In genomic region chr17:7820231-7820630, GRCh38 we compare ENCODE assay signal across 1 cellular context.
TF ChIP-seq lines count a peak whose summit lies in the region.

No MANE protein-coding gene starts in this region.

TF ChIP-seq in H1, 55 proteins besides CTCF, POLR2A, EP300 and RAD21:
- TF ChIP-seq FOSL1 (IDR thresholded peaks at IDR 0.05; ENCODE audit: insufficient read depth, low read depth, low read length) (no peak), GTF2F1 (IDR thresholded peaks at IDR 0.05; ENCODE audit: borderline replicate concordance, low read depth, low read length) (no peak), SP2 (IDR thresholded peaks at IDR 0.05; ENCODE audit: low read length) (no peak), TAF7 (optimal IDR thresholded peaks at IDR 0.05; ENCODE audit: borderline replicate concordance, low read depth, low read length) (no peak), TAF1 (IDR thresholded peaks at IDR 0.05; ENCODE audit: low read depth, low read length) (no peak), PHF8 (conservative IDR thresholded peaks at IDR 0.05; ENCODE audit: low read depth, low read length) (no peak), EZH2 (IDR thresholded peaks at IDR 0.05; ENCODE audit: low read depth, low read length, severe bottlenecking) (no peak), RXRA (IDR thresholded peaks at IDR 0.05; ENCODE audit: insufficient read depth, low read depth, low read length) (no peak), GABPA (IDR thresholded peaks at IDR 0.05; ENCODE audit: borderline replicate concordance, insufficient read depth, low read length) (no peak), BACH1 (IDR thresholded peaks at IDR 0.05; ENCODE audit: low read length) (no peak), TCF12 (IDR thresholded peaks at IDR 0.05; ENCODE audit: low read depth, low read length) (no peak), SRF (IDR thresholded peaks at IDR 0.05; ENCODE audit: low read depth, low read length) (no peak)
- TF ChIP-seq, protein P1, sequence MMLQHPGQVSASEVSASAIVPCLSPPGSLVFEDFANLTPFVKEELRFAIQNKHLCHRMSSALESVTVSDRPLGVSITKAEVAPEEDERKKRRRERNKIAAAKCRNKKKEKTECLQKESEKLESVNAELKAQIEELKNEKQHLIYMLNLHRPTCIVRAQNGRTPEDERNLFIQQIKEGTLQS (IDR thresholded peaks at IDR 0.05; ENCODE audit: insufficient read depth, low read depth, low read length) = no peak
- TF ChIP-seq, protein P2, sequence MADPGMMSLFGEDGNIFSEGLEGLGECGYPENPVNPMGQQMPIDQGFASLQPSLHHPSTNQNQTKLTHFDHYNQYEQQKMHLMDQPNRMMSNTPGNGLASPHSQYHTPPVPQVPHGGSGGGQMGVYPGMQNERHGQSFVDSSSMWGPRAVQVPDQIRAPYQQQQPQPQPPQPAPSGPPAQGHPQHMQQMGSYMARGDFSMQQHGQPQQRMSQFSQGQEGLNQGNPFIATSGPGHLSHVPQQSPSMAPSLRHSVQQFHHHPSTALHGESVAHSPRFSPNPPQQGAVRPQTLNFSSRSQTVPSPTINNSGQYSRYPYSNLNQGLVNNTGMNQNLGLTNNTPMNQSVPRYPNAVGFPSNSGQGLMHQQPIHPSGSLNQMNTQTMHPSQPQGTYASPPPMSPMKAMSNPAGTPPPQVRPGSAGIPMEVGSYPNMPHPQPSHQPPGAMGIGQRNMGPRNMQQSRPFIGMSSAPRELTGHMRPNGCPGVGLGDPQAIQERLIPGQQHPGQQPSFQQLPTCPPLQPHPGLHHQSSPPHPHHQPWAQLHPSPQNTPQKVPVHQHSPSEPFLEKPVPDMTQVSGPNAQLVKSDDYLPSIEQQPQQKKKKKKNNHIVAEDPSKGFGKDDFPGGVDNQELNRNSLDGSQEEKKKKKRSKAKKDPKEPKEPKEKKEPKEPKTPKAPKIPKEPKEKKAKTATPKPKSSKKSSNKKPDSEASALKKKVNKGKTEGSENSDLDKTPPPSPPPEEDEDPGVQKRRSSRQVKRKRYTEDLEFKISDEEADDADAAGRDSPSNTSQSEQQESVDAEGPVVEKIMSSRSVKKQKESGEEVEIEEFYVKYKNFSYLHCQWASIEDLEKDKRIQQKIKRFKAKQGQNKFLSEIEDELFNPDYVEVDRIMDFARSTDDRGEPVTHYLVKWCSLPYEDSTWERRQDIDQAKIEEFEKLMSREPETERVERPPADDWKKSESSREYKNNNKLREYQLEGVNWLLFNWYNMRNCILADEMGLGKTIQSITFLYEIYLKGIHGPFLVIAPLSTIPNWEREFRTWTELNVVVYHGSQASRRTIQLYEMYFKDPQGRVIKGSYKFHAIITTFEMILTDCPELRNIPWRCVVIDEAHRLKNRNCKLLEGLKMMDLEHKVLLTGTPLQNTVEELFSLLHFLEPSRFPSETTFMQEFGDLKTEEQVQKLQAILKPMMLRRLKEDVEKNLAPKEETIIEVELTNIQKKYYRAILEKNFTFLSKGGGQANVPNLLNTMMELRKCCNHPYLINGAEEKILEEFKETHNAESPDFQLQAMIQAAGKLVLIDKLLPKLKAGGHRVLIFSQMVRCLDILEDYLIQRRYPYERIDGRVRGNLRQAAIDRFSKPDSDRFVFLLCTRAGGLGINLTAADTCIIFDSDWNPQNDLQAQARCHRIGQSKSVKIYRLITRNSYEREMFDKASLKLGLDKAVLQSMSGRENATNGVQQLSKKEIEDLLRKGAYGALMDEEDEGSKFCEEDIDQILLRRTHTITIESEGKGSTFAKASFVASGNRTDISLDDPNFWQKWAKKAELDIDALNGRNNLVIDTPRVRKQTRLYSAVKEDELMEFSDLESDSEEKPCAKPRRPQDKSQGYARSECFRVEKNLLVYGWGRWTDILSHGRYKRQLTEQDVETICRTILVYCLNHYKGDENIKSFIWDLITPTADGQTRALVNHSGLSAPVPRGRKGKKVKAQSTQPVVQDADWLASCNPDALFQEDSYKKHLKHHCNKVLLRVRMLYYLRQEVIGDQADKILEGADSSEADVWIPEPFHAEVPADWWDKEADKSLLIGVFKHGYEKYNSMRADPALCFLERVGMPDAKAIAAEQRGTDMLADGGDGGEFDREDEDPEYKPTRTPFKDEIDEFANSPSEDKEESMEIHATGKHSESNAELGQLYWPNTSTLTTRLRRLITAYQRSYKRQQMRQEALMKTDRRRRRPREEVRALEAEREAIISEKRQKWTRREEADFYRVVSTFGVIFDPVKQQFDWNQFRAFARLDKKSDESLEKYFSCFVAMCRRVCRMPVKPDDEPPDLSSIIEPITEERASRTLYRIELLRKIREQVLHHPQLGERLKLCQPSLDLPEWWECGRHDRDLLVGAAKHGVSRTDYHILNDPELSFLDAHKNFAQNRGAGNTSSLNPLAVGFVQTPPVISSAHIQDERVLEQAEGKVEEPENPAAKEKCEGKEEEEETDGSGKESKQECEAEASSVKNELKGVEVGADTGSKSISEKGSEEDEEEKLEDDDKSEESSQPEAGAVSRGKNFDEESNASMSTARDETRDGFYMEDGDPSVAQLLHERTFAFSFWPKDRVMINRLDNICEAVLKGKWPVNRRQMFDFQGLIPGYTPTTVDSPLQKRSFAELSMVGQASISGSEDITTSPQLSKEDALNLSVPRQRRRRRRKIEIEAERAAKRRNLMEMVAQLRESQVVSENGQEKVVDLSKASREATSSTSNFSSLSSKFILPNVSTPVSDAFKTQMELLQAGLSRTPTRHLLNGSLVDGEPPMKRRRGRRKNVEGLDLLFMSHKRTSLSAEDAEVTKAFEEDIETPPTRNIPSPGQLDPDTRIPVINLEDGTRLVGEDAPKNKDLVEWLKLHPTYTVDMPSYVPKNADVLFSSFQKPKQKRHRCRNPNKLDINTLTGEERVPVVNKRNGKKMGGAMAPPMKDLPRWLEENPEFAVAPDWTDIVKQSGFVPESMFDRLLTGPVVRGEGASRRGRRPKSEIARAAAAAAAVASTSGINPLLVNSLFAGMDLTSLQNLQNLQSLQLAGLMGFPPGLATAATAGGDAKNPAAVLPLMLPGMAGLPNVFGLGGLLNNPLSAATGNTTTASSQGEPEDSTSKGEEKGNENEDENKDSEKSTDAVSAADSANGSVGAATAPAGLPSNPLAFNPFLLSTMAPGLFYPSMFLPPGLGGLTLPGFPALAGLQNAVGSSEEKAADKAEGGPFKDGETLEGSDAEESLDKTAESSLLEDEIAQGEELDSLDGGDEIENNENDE (IDR thresholded peaks at IDR 0.05; ENCODE audit: insufficient replicate concordance, low read length) = no peak
